In genomic region chr9:133148351-133149129, GRCh38 we compare ENCODE assay signal across 8 cellular contexts. TPM values are rescaled to one million over a fixed set of nuclear protein-coding genes. Genes with fewer than 3 reads are reported as not detected.
DNase-seq lines count a peak whose midpoint lies in the region; ATAC-seq and TF ChIP-seq lines count a peak whose summit lies in the region.

No MANE protein-coding gene starts in this region.

- no peaks in the 10 kb centered on the region for H3K9me3 ChIP-seq in esophagus muscularis mucosa
- H3K9me3 ChIP-seq in neural cell (ENCODE audit: low read length): no peaks in the 10 kb centered on the region

- H3K4me1 ChIP-seq in esophagus muscularis mucosa: peaks cover 36 to 62% (median 46%) of the 10 kb centered on the region in 4 donors

- WGBS in esophagus muscularis mucosa: 6% methylated on average over 39 of the region's 63 CpGs

- H3K36me3 Mint-ChIP-seq in activated T-cell treated with anti-CD3 and anti-CD28 coated beads, Interleukin-2, amount 50 U/mL, for 4 hours (ENCODE audit: insufficient read depth): no peaks in the 10 kb centered on the region

- no peak for TF ChIP-seq POLR2A in esophagus muscularis mucosa (IDR thresholded peaks at IDR 0.05; ENCODE audit: low read depth)

- peak overlapping the region; percentile 100 for H3K4me2 ChIP-seq in neural cell (ENCODE audit: low read length)

- H3K27me3 ChIP-seq in esophagus muscularis mucosa: no peaks in the 10 kb centered on the region
- H3K27me3 ChIP-seq in neural cell (ENCODE audit: insufficient read depth, low read depth, low read length): no peaks in the 10 kb centered on the region

- H3K9me2 ChIP-seq in neural cell (ENCODE audit: insufficient read depth, low read length): no peaks in the 10 kb centered on the region

- H3K36me3 ChIP-seq in esophagus muscularis mucosa (no peaks in the 10 kb centered on the region), neural cell (ENCODE audit: insufficient read depth, low read length) (no peaks in the 10 kb centered on the region)

- ATAC-seq in HG02870 (IDR thresholded peaks at IDR 0.05; ENCODE audit: unreplicated experiment): peak; percentile 5
- ATAC-seq in activated T-cell treated with anti-CD3 and anti-CD28 coated beads, Interleukin-2, amount 50 U/mL, for 4 hours: peak; percentile 29 to 31

- H3K79me2 ChIP-seq in neural cell (replicated peaks; ENCODE audit: insufficient read depth, low read length): peaks cover 44% of the 10 kb centered on the region

- H3K27ac ChIP-seq in esophagus muscularis mucosa (replicated peaks in 1 of 4) (peak overlapping the region; percentile 85 to 94 (median 88)), neural cell (ENCODE audit: low read length) (peak overlapping the region; percentile 83)

- H3K9me3 Mint-ChIP-seq in activated T-cell treated with anti-CD3 and anti-CD28 coated beads, Interleukin-2, amount 50 U/mL, for 4 hours: no peaks in the 10 kb centered on the region

- no peak for TF ChIP-seq RAD21 in neural cell (conservative IDR thresholded peaks at IDR 0.05)

- H3K27me3 Mint-ChIP-seq in activated T-cell treated with anti-CD3 and anti-CD28 coated beads, Interleukin-2, amount 50 U/mL, for 4 hours (ENCODE audit: low read depth): no peaks in the 10 kb centered on the region

- DNase-seq in NCI-H82 (lab: John Stamatoyannopoulos, UW) (peak; percentile 53), NCI-H82 treated with DMSO at 0.1 percent for 48 hours (lab: John Stamatoyannopoulos, UW; ENCODE audit: unreplicated experiment) (no peak), NOMO-1 (lab: John Stamatoyannopoulos, UW; ENCODE audit: unreplicated experiment in 2 of 2) (peak; percentile 15 to 39), esophagus muscularis mucosa (ENCODE audit: extremely low spot score) (no peak), SHP77 treated with DMSO at 0.1 percent for 48 hours (lab: John Stamatoyannopoulos, UW) (no peak)
- peak; percentile 52 for DNase-seq in activated T-cell treated with anti-CD3 and anti-CD28 coated beads, Interleukin-2, amount 50 U/mL, for 4 hours

- TF ChIP-seq EP300 in esophagus muscularis mucosa (IDR thresholded peaks at IDR 0.05) (no peak), neural cell (conservative IDR thresholded peaks at IDR 0.05; ENCODE audit: poor library complexity, severe bottlenecking) (no peak)

- peaks cover 44% of the 10 kb centered on the region for H3K4me1 Mint-ChIP-seq in activated T-cell treated with anti-CD3 and anti-CD28 coated beads, Interleukin-2, amount 50 U/mL, for 4 hours (ENCODE audit: low read depth)

- intact Hi-C loops in esophagus muscularis mucosa (cut with DNase I): loop anchor here (5.0 kb wide), 1 partner anchor 116 kb away; the partner anchor contains the start of gene GTF3C5

- H3K4me3 ChIP-seq in esophagus muscularis mucosa (peak overlapping the region; percentile 68 to 75 (median 74)), neural cell (ENCODE audit: low read length) (peak overlapping the region; percentile 88)

- H3F3A ChIP-seq in neural cell (ENCODE audit: insufficient read depth, low read length, poor library complexity, severe bottlenecking): no peaks in the 10 kb centered on the region

- peak overlapping the region; percentile 90 for H3K4me3 Mint-ChIP-seq in activated T-cell treated with anti-CD3 and anti-CD28 coated beads, Interleukin-2, amount 50 U/mL, for 4 hours

- H3K9ac ChIP-seq in neural cell (ENCODE audit: low read length): peak overlapping the region; percentile 85

- H2AFZ ChIP-seq in neural cell (ENCODE audit: low read depth, low read length): peak overlapping the region; percentile 45

- no peaks in the 10 kb centered on the region for H4K20me1 ChIP-seq in neural cell (ENCODE audit: insufficient read depth)

- TF ChIP-seq CTCF in esophagus muscularis mucosa (IDR thresholded peaks at IDR 0.05) (no peak), neural cell (IDR thresholded peaks at IDR 0.05; ENCODE audit: poor library complexity, severe bottlenecking) (no peak)

TF ChIP-seq in neural cell, 6 proteins besides CTCF, POLR2A, EP300 and RAD21:
- peak; percentile 7 for TF ChIP-seq REST (IDR thresholded peaks at IDR 0.05; ENCODE audit: borderline replicate concordance)
- peak; percentile 59 for TF ChIP-seq MXI1 (conservative IDR thresholded peaks at IDR 0.05; ENCODE audit: poor library complexity, severe bottlenecking)
- TF ChIP-seq POLR2AphosphoS5 (IDR thresholded peaks at IDR 0.05): no peak

RNA-seq across cellular contexts. Expression of gene GBGT1, which starts 15.2 kb away (rescaled TPM):
- total RNA-seq in activated T-cell treated with anti-CD3 and anti-CD28 coated beads, Interleukin-2, amount 50 U/mL, for 4 hours: 1 to 10 TPM; 3.0 to 3.3 (median 3.2) TPM
- total RNA-seq in esophagus muscularis mucosa: 10 to 100 TPM; 15.9 to 19.1 (median 17.5) TPM
- polyA plus RNA-seq in neural cell: not detected in 2 replicates
- not detected in 2 replicates for polyA minus RNA-seq in neural cell

RNA-seq across cellular contexts. Expression of gene RALGDS, which starts 27.5 kb away (rescaled TPM):
- 10 to 100 TPM; 43.2 to 46.7 (median 45.2) TPM for total RNA-seq in activated T-cell treated with anti-CD3 and anti-CD28 coated beads, Interleukin-2, amount 50 U/mL, for 4 hours
- 10 to 100 TPM; 48.6 to 67.4 (median 54.8) TPM for total RNA-seq in esophagus muscularis mucosa
- polyA plus RNA-seq in neural cell: 174 and 253 TPM in 2 replicates
- polyA minus RNA-seq in neural cell: 152 and 161 TPM in 2 replicates

Comparison
In these comparisons a context has a peak if more than half of its experiments do, and no peak if none do; other contexts are left out.
1. DNase-seq: peak in NCI-H82 (single experiment), NOMO-1 (2 of 2) and activated T-cell treated with anti-CD3 and anti-CD28 coated beads, Interleukin-2, amount 50 U/mL, for 4 hours (single experiment); none in NCI-H82 treated with DMSO at 0.1 percent for 48 hours (single experiment), esophagus muscularis mucosa (single experiment) and SHP77 treated with DMSO at 0.1 percent for 48 hours (single experiment).